Comparison of ENCODE assay signal across 17 cellular contexts in the genomic region with DNA sequence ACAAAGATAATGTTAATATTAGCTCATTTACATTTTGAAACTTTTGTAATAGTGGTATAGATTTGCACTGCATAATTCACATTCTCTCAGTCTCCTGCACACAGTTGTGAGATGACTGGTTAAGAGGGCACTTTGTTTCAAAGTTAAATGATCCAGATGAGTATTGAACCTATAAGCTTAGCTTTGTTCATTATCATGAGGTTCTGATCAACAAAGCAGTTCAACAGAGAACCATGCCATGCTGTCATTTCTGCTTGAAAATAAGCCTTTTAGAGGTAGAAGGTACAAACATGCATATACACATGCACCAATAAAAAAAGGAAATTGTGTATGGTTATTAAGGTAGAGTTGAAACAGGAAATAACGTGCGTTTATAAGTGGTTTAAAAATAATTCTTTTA. TPM values are rescaled to one million over a fixed set of nuclear protein-coding genes. Genes with fewer than 3 reads are reported as not detected.
DNase-seq lines count a peak whose midpoint lies in the region; ATAC-seq, FAIRE-seq and TF ChIP-seq lines count a peak whose summit lies in the region.
"Had no signal": no experiment of that assay in that cellular context is flagged by ENCODE, and none has a peak within 500 bp of the region (broad histone marks: within the 10 kb centered on the region; RNA-seq: fewer than 3 reads in every experiment).

No MANE protein-coding gene starts in this region.

- no peak overlapping the region for H3K4me3 Mint-ChIP-seq in activated CD8-positive, alpha-beta T cell treated with anti-CD3 and anti-CD28 coated beads, Interleukin-2, amount 10 ng/mL, durations not matched to agents 7 days and 5 days
- H3K4me3 Mint-ChIP-seq in natural killer cell treated with Interleukin-12 subunit alpha and Interleukin-12 subunit beta and Interleukin-15 and Interleukin-18, amount 100 ng/mL, for 72 hours = peak overlapping the region; percentile 23

- H3K36me3 ChIP-seq in DOHH2 (ENCODE audit: control insufficient read depth, low read length) = peaks cover 42% of the 10 kb centered on the region
- H3K36me3 ChIP-seq: colonic mucosa, prostate gland, suprapubic skin had no signal

- H3K4me1 ChIP-seq in DOHH2 (ENCODE audit: control insufficient read depth, low read length) = peaks cover 83% of the 10 kb centered on the region
- H3K4me1 ChIP-seq: colonic mucosa, prostate gland had no signal

- H3K79me2 ChIP-seq in DOHH2 (ENCODE audit: control insufficient read depth, low read length) = peaks cover 98% of the 10 kb centered on the region

- POLR2A ChIA-PET in activated CD8-positive, alpha-beta T cell treated with anti-CD3 and anti-CD28 coated beads, Interleukin-2, amount 10 ng/mL, durations not matched to agents 7 days and 5 days (lab: Charles Lee) = interaction anchor here (0.8 to 12.5 kb wide), 2 partner anchors 22 to 116 kb away, joined by 4 to 250 read pairs; no protein-coding TSS in a partner anchor

- H3K27ac Mint-ChIP-seq in activated CD8-positive, alpha-beta T cell treated with anti-CD3 and anti-CD28 coated beads, Interleukin-2, amount 10 ng/mL, durations not matched to agents 7 days and 5 days = peak overlapping the region; percentile 13
- no peak overlapping the region for H3K27ac Mint-ChIP-seq in natural killer cell treated with Interleukin-12 subunit alpha and Interleukin-12 subunit beta and Interleukin-15 and Interleukin-18, amount 100 ng/mL, for 72 hours

- H3K4me3 ChIP-seq in DOHH2 (ENCODE audit: low read length) = peak overlapping the region; percentile 62
- H3K4me3 ChIP-seq: colonic mucosa, mucosa of descending colon, prostate gland, suprapubic skin had no signal

- H3K9me2 ChIP-seq in DOHH2 (replicated peaks; ENCODE audit: control insufficient read depth, low read length) = no peaks in the 10 kb centered on the region

- H3K4me2 ChIP-seq in DOHH2 (ENCODE audit: low read length) = peak overlapping the region; percentile 90

- H3K9me3 Mint-ChIP-seq in activated CD8-positive, alpha-beta T cell treated with anti-CD3 and anti-CD28 coated beads, Interleukin-2, amount 10 ng/mL, durations not matched to agents 7 days and 5 days (ENCODE audit: insufficient read depth) = no peaks in the 10 kb centered on the region
- no peaks in the 10 kb centered on the region for H3K9me3 Mint-ChIP-seq in natural killer cell treated with Interleukin-12 subunit alpha and Interleukin-12 subunit beta and Interleukin-15 and Interleukin-18, amount 100 ng/mL, for 72 hours

- FAIRE-seq in GM19239 (lab: Jason Lieb, UNC) = peak; percentile 79
- FAIRE-seq: keratinocyte had no signal

- H4K20me1 ChIP-seq in DOHH2 (ENCODE audit: control insufficient read depth, insufficient read depth, low read depth, low read length) = no peaks in the 10 kb centered on the region

- H3K4me1 Mint-ChIP-seq in activated CD8-positive, alpha-beta T cell treated with anti-CD3 and anti-CD28 coated beads, Interleukin-2, amount 10 ng/mL, durations not matched to agents 7 days and 5 days (ENCODE audit: low read depth) = peaks cover 72% of the 10 kb centered on the region
- peaks cover 47 to 67% of the 10 kb centered on the region in 2 donors for H3K4me1 Mint-ChIP-seq in natural killer cell treated with Interleukin-12 subunit alpha and Interleukin-12 subunit beta and Interleukin-15 and Interleukin-18, amount 100 ng/mL, for 72 hours (ENCODE audit: low read depth in 2 of 2)

- peaks cover 49% of the 10 kb centered on the region for H3K36me3 Mint-ChIP-seq in activated CD8-positive, alpha-beta T cell treated with anti-CD3 and anti-CD28 coated beads, Interleukin-2, amount 10 ng/mL, durations not matched to agents 7 days and 5 days (ENCODE audit: low read depth)
- peaks cover 22% of the 10 kb centered on the region for H3K36me3 Mint-ChIP-seq in natural killer cell treated with Interleukin-12 subunit alpha and Interleukin-12 subunit beta and Interleukin-15 and Interleukin-18, amount 100 ng/mL, for 72 hours

- H3K9me3 ChIP-seq in DOHH2 (ENCODE audit: control insufficient read depth, insufficient read depth, low read length) = no peaks in the 10 kb centered on the region
- H3K9me3 ChIP-seq: colonic mucosa, mucosa of descending colon, prostate gland, suprapubic skin had no signal

- H3K27me3 ChIP-seq in DOHH2 (ENCODE audit: control insufficient read depth, low read length) = no peaks in the 10 kb centered on the region
- H3K27me3 ChIP-seq: colonic mucosa, suprapubic skin had no signal

- peak overlapping the region; percentile 80 for H3K27ac ChIP-seq in DOHH2 (ENCODE audit: low read depth, low read length)
- H3K27ac ChIP-seq: colonic mucosa, prostate gland, suprapubic skin had no signal

- DNase-seq in GM19239 (ENCODE audit: insufficient read length, low spot score) (no peak), RPMI8226 (no peak), SIG-M5 treated with dmso at 0.1 percent for 504 hours (lab: John Stamatoyannopoulos, UW; ENCODE audit: unreplicated experiment) (no peak)
- no peak for DNase-seq in activated CD8-positive, alpha-beta T cell treated with anti-CD3 and anti-CD28 coated beads, Interleukin-2, amount 10 ng/mL, durations not matched to agents 7 days and 5 days
- no peak for DNase-seq in natural killer cell treated with Interleukin-12 subunit alpha and Interleukin-12 subunit beta and Interleukin-15 and Interleukin-18, amount 100 ng/mL, for 72 hours (ENCODE audit: low spot score)
- DNase-seq: colonic mucosa; DMS79; head of caudate nucleus; mucosa of descending colon; NCI-H2081; stimulated activated CD4-positive, alpha-beta T cell treated with anti-CD3 and anti-CD28 coated beads, Interleukin-15, amount 100 ng/mL, for 24 hours; T-helper 9 cell had no signal

- ATAC-seq in activated CD8-positive, alpha-beta T cell treated with anti-CD3 and anti-CD28 coated beads, Interleukin-2, amount 10 ng/mL, durations not matched to agents 7 days and 5 days = peak; percentile 15
- ATAC-seq in natural killer cell treated with Interleukin-12 subunit alpha and Interleukin-12 subunit beta and Interleukin-15 and Interleukin-18, amount 100 ng/mL, for 72 hours = no peak
- no peak for ATAC-seq in GM19455 (IDR thresholded peaks at IDR 0.05; ENCODE audit: unreplicated experiment)
- ATAC-seq: mucosa of descending colon had no signal

- no peaks in the 10 kb centered on the region for H3K27me3 Mint-ChIP-seq in activated CD8-positive, alpha-beta T cell treated with anti-CD3 and anti-CD28 coated beads, Interleukin-2, amount 10 ng/mL, durations not matched to agents 7 days and 5 days (ENCODE audit: low read depth)
- H3K27me3 Mint-ChIP-seq in natural killer cell treated with Interleukin-12 subunit alpha and Interleukin-12 subunit beta and Interleukin-15 and Interleukin-18, amount 100 ng/mL, for 72 hours = no peaks in the 10 kb centered on the region

- CTCF ChIA-PET in activated CD8-positive, alpha-beta T cell treated with anti-CD3 and anti-CD28 coated beads, Interleukin-2, amount 10 ng/mL, durations not matched to agents 7 days and 5 days (lab: Charles Lee) = interaction anchor here (0.9 to 3.2 kb wide), 12 partner anchors 20 to 144 kb away, joined by 3 to 15 read pairs (median 4); no protein-coding TSS in a partner anchor

- no peak for TF ChIP-seq CTCF in DOHH2 (IDR thresholded peaks at IDR 0.05; ENCODE audit: low read depth, low read length, poor library complexity, severe bottlenecking)

- H3F3A ChIP-seq in DOHH2 (ENCODE audit: control insufficient read depth, insufficient read depth) = peaks cover 26% of the 10 kb centered on the region

RNA-seq across cellular contexts. Expression of a gene that starts 4.8 kb away (rescaled TPM):
- 100 to 1,000 TPM; 132 to 133 TPM for total RNA-seq in activated CD8-positive, alpha-beta T cell treated with anti-CD3 and anti-CD28 coated beads, Interleukin-2, amount 10 ng/mL, durations not matched to agents 7 days and 5 days
- 100 to 1,000 TPM in 1 of 2 donors, 10 to 100 TPM in 1; 97.8 to 138 TPM for total RNA-seq in natural killer cell treated with Interleukin-12 subunit alpha and Interleukin-12 subunit beta and Interleukin-15 and Interleukin-18, amount 100 ng/mL, for 72 hours
